ENCODE assay signal across 1 cellular context in genomic region chr17:2071421-2072281, GRCh38.
TF ChIP-seq lines count a peak whose summit lies in the region.

No MANE protein-coding gene starts in this region.

TF ChIP-seq in IMR-90, 13 proteins besides CTCF, POLR2A, EP300 and RAD21 (continued from another document):
- TF ChIP-seq RCOR1 (IDR thresholded peaks at IDR 0.05; ENCODE audit: insufficient replicate concordance, low read length) (peak; percentile 13), ELK1 (IDR thresholded peaks at IDR 0.05; ENCODE audit: borderline replicate concordance, low read depth, low read length) (no peak), NFE2L2 (IDR thresholded peaks at IDR 0.05; ENCODE audit: low read depth, low read length) (no peak), CEBPB (IDR thresholded peaks at IDR 0.05; ENCODE audit: low read depth, low read length) (no peak), RFX5 (IDR thresholded peaks at IDR 0.05; ENCODE audit: low read depth, low read length) (no peak)
